8 cellular contexts compared by ENCODE assay signal in the genomic region with DNA sequence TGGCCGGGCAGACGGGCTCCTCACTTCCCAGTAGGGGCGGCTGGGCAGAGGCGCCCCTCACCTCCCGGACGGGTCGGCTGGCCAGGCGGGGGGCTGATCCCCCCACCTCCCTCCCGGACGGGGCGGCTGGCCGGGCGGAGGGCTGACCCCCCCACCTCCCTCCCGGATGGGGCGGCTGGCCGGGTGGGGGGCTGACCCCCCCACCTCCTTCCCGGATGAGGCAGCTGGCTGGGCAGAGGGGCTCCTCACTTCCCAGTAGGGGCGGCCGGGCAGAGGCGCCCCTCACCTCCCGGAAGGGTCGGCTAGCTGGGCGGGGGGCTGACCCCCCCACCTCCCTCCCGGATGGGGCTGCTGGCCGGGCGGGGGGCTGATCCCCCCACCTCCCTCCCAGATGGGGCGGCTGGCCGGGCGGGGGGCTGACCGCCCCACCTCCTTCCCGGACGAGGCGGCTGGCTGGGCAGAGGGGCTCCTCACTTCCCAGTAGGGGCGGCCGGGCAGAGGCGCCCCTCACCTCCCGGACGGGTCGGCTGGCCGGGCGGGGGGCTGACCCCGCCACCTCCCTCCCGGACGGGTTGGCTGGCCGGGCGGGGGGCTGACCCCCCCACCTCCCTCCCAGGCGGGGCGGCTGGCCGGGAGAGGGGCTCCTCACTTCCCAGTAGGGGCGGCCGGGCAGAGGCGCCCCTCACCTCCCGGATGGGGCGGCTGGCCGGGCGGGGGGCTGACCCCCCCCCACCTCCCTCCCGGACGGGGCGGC. TPM values are rescaled to one million over a fixed set of nuclear protein-coding genes. Genes with fewer than 3 reads are reported as not detected.
DNase-seq lines count a peak whose midpoint lies in the region; ATAC-seq and TF ChIP-seq lines count a peak whose summit lies in the region.
"Not testable (repeated sequence)": the region's sequence is repeated elsewhere in the genome, so short reads cannot be mapped to it uniquely, and the experiment has no call there.

No MANE protein-coding gene starts in this region.

- DNase-seq in activated gamma-delta T cell (lab: John Stamatoyannopoulos, UW) (peak; percentile 5), chondrocyte (ENCODE audit: low spot score) (peak; percentile 92), glutamatergic neuron (peak; percentile 33), right cardiac atrium (peak in 2 of 3 donors; percentile 40 to 62), osteocyte (ENCODE audit: extremely low spot score, unreplicated experiment) (peak; percentile 87), type B pancreatic cell (ENCODE audit: extremely low spot score, unreplicated experiment) (peak; percentile 75)
- DNase-seq in suprapubic skin (ENCODE audit: low spot score in 2 of 2); testis: not testable (repeated sequence)

- not testable (repeated sequence) for H3K4me3 ChIP-seq in right cardiac atrium (ENCODE audit: low read length)
- H3K4me3 ChIP-seq in suprapubic skin (peak overlapping the region; percentile 39), testis (peak overlapping the region; percentile 26 to 44)

- not testable (repeated sequence) for H3K9me3 Mint-ChIP-seq in chondrocyte (ENCODE audit: low read depth); glutamatergic neuron (ENCODE audit: unreplicated experiment); osteocyte (ENCODE audit: unreplicated experiment); type B pancreatic cell

- not testable (repeated sequence) for TF ChIP-seq CTCF in chondrocyte (IDR thresholded peaks at IDR 0.05); glutamatergic neuron (IDR thresholded peaks at IDR 0.05; ENCODE audit: partially characterized antibody, unreplicated experiment); osteocyte (IDR thresholded peaks at IDR 0.05); suprapubic skin (IDR thresholded peaks at IDR 0.05); testis (IDR thresholded peaks at IDR 0.05); type B pancreatic cell (conservative IDR thresholded peaks at IDR 0.05)

- not testable (repeated sequence) for H3K36me3 Mint-ChIP-seq in chondrocyte (ENCODE audit: low read depth); glutamatergic neuron (ENCODE audit: unreplicated experiment); osteocyte (ENCODE audit: unreplicated experiment); type B pancreatic cell

- not testable (repeated sequence) for H3K4me1 ChIP-seq in right cardiac atrium (ENCODE audit: control insufficient read depth, insufficient read depth, low read length); suprapubic skin; testis

- H3K4me1 Mint-ChIP-seq in chondrocyte (ENCODE audit: low read depth); glutamatergic neuron (ENCODE audit: low read depth, unreplicated experiment); osteocyte (ENCODE audit: unreplicated experiment); type B pancreatic cell (ENCODE audit: unreplicated experiment): not testable (repeated sequence)

- not testable (repeated sequence) for H3K27ac ChIP-seq in right cardiac atrium (ENCODE audit: low read length); testis
- H3K27ac ChIP-seq in suprapubic skin: peak overlapping the region; percentile 0

- H3K27me3 Mint-ChIP-seq in chondrocyte (ENCODE audit: low read depth): peaks cover 15% of the 10 kb centered on the region
- H3K27me3 Mint-ChIP-seq in glutamatergic neuron (ENCODE audit: unreplicated experiment); type B pancreatic cell: not testable (repeated sequence)
- peaks cover 16% of the 10 kb centered on the region for H3K27me3 Mint-ChIP-seq in osteocyte (ENCODE audit: unreplicated experiment)

- H3K36me3 ChIP-seq in suprapubic skin; testis (ENCODE audit: low read depth, missing control alignments): not testable (repeated sequence)

- H3K9me3 ChIP-seq in right cardiac atrium (ENCODE audit: control insufficient read depth, low read length); suprapubic skin; testis: not testable (repeated sequence)

- ATAC-seq in right cardiac atrium: not testable (repeated sequence)

- TF ChIP-seq EP300 in suprapubic skin (IDR thresholded peaks at IDR 0.05): not testable (repeated sequence)

- not testable (repeated sequence) for H3K27me3 ChIP-seq in right cardiac atrium (ENCODE audit: control insufficient read depth, insufficient read depth); suprapubic skin; testis

- WGBS in right cardiac atrium: 92% methylated on average over 59 of the region's 59 CpGs
- WGBS in suprapubic skin: 70% methylated on average over 18 of the region's 59 CpGs
- 83% methylated on average over 42 of the region's 59 CpGs; no CpG with 5 or more reads in 1 of the 2 donors for WGBS in testis, 2 donors

- TF ChIP-seq POLR2A in suprapubic skin (IDR thresholded peaks at IDR 0.05); testis (IDR thresholded peaks at IDR 0.05): not testable (repeated sequence)

- H3K27ac Mint-ChIP-seq in chondrocyte (ENCODE audit: unreplicated experiment); glutamatergic neuron (ENCODE audit: unreplicated experiment); osteocyte (ENCODE audit: unreplicated experiment); type B pancreatic cell: not testable (repeated sequence)

- intact Hi-C loops in right cardiac atrium (cut with DNase I); testis (cut with DNase I; ENCODE audit: low total_unique reads): not testable (repeated sequence)

- H3K4me3 Mint-ChIP-seq in chondrocyte (ENCODE audit: unreplicated experiment); glutamatergic neuron (ENCODE audit: unreplicated experiment); osteocyte (ENCODE audit: unreplicated experiment); type B pancreatic cell: not testable (repeated sequence)

RNA-seq across cellular contexts. Expression of gene CCDC90B, which starts 30.2 kb away (rescaled TPM):
- 37.7 to 55.3 TPM (median 38.7 TPM) in 3 replicates for total RNA-seq in chondrocyte
- 61.3 TPM for total RNA-seq in glutamatergic neuron (ENCODE audit: unreplicated experiment)
- total RNA-seq in right cardiac atrium: 10 to 100 TPM; 25.5 to 27.7 (median 26.3) TPM
- polyA plus RNA-seq in right cardiac atrium: 29.0 TPM
- 33.3 and 42.4 TPM in 2 replicates for total RNA-seq in osteocyte
- 10 to 100 TPM; 20.6 to 34.1 (median 25.2) TPM for total RNA-seq in suprapubic skin
- total RNA-seq in testis: 10 to 100 TPM; 67.4 to 78.3 TPM
- polyA plus RNA-seq in testis (ENCODE audit: insufficient read depth, low read depth, low replicate concordance): 162 TPM
- 33.5 and 38.0 TPM in 2 replicates for total RNA-seq in type B pancreatic cell (ENCODE audit: low replicate concordance)
